9 cellular contexts compared by ENCODE assay signal in the genomic region with DNA sequence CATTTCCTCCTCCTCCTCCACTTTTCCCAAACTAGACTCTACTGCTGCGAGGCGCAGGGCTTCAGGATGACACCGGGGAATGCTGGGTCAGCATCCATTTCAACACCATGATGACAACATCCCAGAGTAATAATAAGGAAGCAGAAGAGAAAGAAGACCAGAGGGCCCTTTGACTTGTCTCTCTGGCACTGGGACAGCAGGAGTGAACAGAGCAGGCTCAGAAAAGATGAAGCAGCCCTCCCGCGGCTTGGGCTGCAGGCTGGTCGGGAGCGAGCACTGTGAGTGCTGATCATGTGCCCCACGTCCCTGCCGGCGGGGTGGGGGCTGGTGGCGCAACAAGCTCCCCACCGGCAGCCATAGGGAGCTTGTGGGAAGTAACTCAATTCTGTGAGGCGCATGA. TPM values are rescaled to one million over a fixed set of nuclear protein-coding genes. Genes with fewer than 3 reads are reported as not detected.
A peak's percentile ranks its signal among the peaks of the same experiment; 100 is the strongest.
DNase-seq lines count a peak whose midpoint lies in the region; ATAC-seq lines count a peak whose summit lies in the region.
"Had no signal": no experiment of that assay in that cellular context is flagged by ENCODE, and none has a peak within 500 bp of the region (broad histone marks: within the 10 kb centered on the region; RNA-seq: fewer than 3 reads in every experiment).

No MANE protein-coding gene starts in this region.

- no peaks in the 10 kb centered on the region for H3K36me3 ChIP-seq in stomach smooth muscle (ENCODE audit: control insufficient read depth in 2 of 2, insufficient read depth in 2 of 2, low read length in 2 of 2)

- peak overlapping the region in 1 of 2 donors; percentile 47 for H3K4me3 ChIP-seq in stomach smooth muscle (ENCODE audit: low read length in 2 of 2)

- H3K9me3 ChIP-seq in stomach smooth muscle (ENCODE audit: control insufficient read depth in 2 of 2, low read length in 2 of 2): no peaks in the 10 kb centered on the region

- H3K9ac ChIP-seq in stomach smooth muscle (ENCODE audit: low read length in 2 of 2): peak overlapping the region; percentile 36 to 58

- no peaks in the 10 kb centered on the region for H3K27me3 ChIP-seq in stomach smooth muscle (ENCODE audit: control insufficient read depth in 1 of 2, insufficient read depth in 2 of 2, low read length in 2 of 2)

- peaks cover 87% of the 10 kb centered on the region for H3K4me1 ChIP-seq in stomach smooth muscle (ENCODE audit: control insufficient read depth, insufficient read depth, low read length)

- ATAC-seq in left lobe of liver: peak; percentile 18
- no peak for ATAC-seq in HG03439 (IDR thresholded peaks at IDR 0.05; ENCODE audit: unreplicated experiment)
- ATAC-seq in HG03354 (IDR thresholded peaks at IDR 0.05; ENCODE audit: poor library complexity, severe bottlenecking, unreplicated experiment): no peak
- ATAC-seq in HG03139 (IDR thresholded peaks at IDR 0.05; ENCODE audit: unreplicated experiment): no peak

- H3K27ac ChIP-seq in caudate nucleus (ENCODE audit: low read depth, low read length) (peak overlapping the region; percentile 89), stomach smooth muscle (ENCODE audit: low read length) (peak overlapping the region; percentile 88)

- DNase-seq in NCI-H69 (lab: John Stamatoyannopoulos, UW) (peak; percentile 11), caudate nucleus (lab: John Stamatoyannopoulos, UW) (peak in 59 of 61 donors; percentile 16 to 78 (median 60)), left lobe of liver (ENCODE audit: low spot score) (no peak), SW 1271 (lab: John Stamatoyannopoulos, UW) (no peak)
- DNase-seq: effector CD4-positive, alpha-beta T cell had no signal

RNA-seq across cellular contexts. Expression of a gene that starts 30.5 kb away (rescaled TPM):
- total RNA-seq in left lobe of liver: 22.8 TPM

RNA-seq across cellular contexts. Expression of a gene that starts 33.4 kb away (rescaled TPM):
- total RNA-seq in left lobe of liver: 11.5 TPM

RNA-seq across cellular contexts. Expression of a gene that starts 42.8 kb away (rescaled TPM):
- 3.9 TPM for total RNA-seq in left lobe of liver

RNA-seq across cellular contexts. Expression of a gene that starts 43.8 kb away (rescaled TPM):
- 164 TPM for total RNA-seq in left lobe of liver

Comparison
In these comparisons a context has a peak if more than half of its experiments do, and no peak if none do; other contexts are left out.
1. DNase-seq: peak in NCI-H69 (single experiment) and caudate nucleus (59 of 61); none in left lobe of liver (single experiment) and SW 1271 (0 of 2).